In genomic region chr2:122168799-122169198, GRCh38 we compare ENCODE assay signal across 12 cellular contexts.
DNase-seq lines count a peak whose midpoint lies in the region; ATAC-seq and TF ChIP-seq lines count a peak whose summit lies in the region.
"Had no signal": no experiment of that assay in that cellular context is flagged by ENCODE, and none has a peak within 500 bp of the region (broad histone marks: within the 10 kb centered on the region; RNA-seq: fewer than 3 reads in every experiment).

No MANE protein-coding gene starts in this region.

- CTCF ChIA-PET in SK-N-SH (lab: Yijun Ruan, JAX), result interaction anchor here (0.6 to 1.6 kb wide), 7 partner anchors 10 to 358 kb away, joined by 3 to 5 read pairs (median 3); no protein-coding TSS in a partner anchor

- no peaks in the 10 kb centered on the region for H3K9me2 ChIP-seq in SK-N-SH

- H3K4me2 ChIP-seq in SK-N-SH (no peak overlapping the region), neural progenitor cell (no peak overlapping the region), osteoblast (ENCODE audit: insufficient read depth, low read length) (no peak overlapping the region)

- H4K20me1 ChIP-seq in SK-N-SH (ENCODE audit: insufficient read depth), result no peaks in the 10 kb centered on the region
- H4K20me1 ChIP-seq in neural progenitor cell (ENCODE audit: low read depth), result no peaks in the 10 kb centered on the region
- no peaks in the 10 kb centered on the region for H4K20me1 ChIP-seq in osteoblast (ENCODE audit: insufficient read depth, low read length)

- H3F3A ChIP-seq in SK-N-SH (replicated peaks; ENCODE audit: insufficient read depth) (no peaks in the 10 kb centered on the region), neural progenitor cell (ENCODE audit: low read depth) (no peaks in the 10 kb centered on the region)

- no peaks in the 10 kb centered on the region for H3K4me1 Mint-ChIP-seq in neural progenitor cell

- no peak overlapping the region for H2AFZ ChIP-seq in SK-N-SH (ENCODE audit: low read depth)
- H2AFZ ChIP-seq in neural progenitor cell (replicated peaks), result no peak overlapping the region
- no peak overlapping the region for H2AFZ ChIP-seq in osteoblast (ENCODE audit: low read length)

- WGBS in SK-N-SH (ENCODE audit: low lambda C conversion rate), result 0% methylated on average over 1 of the region's 3 CpGs

- ATAC-seq in SK-N-SH treated with all-trans-retinoic acid at 6 μM for 48 hours, result no peak

- H3K27me3 Mint-ChIP-seq in neural progenitor cell (ENCODE audit: insufficient read depth, low read depth), result peaks cover 2% of the 10 kb centered on the region

- H3K4me1 ChIP-seq in SK-N-SH (ENCODE audit: control insufficient read depth in 1 of 2, insufficient read depth in 2 of 2, low read depth in 1 of 2, low read length in 1 of 2) (peaks cover 0 to 25% of the 10 kb centered on the region in 2 experiments; a peak in 1 of 4 replicates), neural progenitor cell (no peaks in the 10 kb centered on the region), osteoblast (ENCODE audit: insufficient read depth, low read length) (no peaks in the 10 kb centered on the region)

- H3K4me3 ChIP-seq in SK-N-SH (ENCODE audit: low read depth in 2 of 2, low read length in 1 of 2) (no peak overlapping the region), MG63 (no peak overlapping the region), epithelial cell of proximal tubule (ENCODE audit: low read depth, low read length) (no peak overlapping the region), neural progenitor cell (no peak overlapping the region), osteoblast (ENCODE audit: insufficient read depth, low read length) (no peak overlapping the region)

- TF ChIP-seq CTCF in SK-N-SH (IDR thresholded peaks at IDR 0.05), result no peak
- peak; percentile 44 for TF ChIP-seq CTCF in epithelial cell of proximal tubule (conservative IDR thresholded peaks at IDR 0.05; ENCODE audit: low read depth, low read length)
- peak; percentile 35 for TF ChIP-seq CTCF in neural progenitor cell (IDR thresholded peaks at IDR 0.05)
- no peak for TF ChIP-seq CTCF in osteoblast (IDR thresholded peaks at IDR 0.05; ENCODE audit: extremely low read depth, low read depth, low read length)

- no peak overlapping the region for H3K4me3 Mint-ChIP-seq in neural progenitor cell

- H3K36me3 ChIP-seq in SK-N-SH (replicated peaks in 1 of 2; ENCODE audit: control insufficient read depth in 1 of 2, insufficient read depth in 2 of 2, low read length in 1 of 2) (no peaks in the 10 kb centered on the region), MG63 (no peaks in the 10 kb centered on the region), neural progenitor cell (no peaks in the 10 kb centered on the region), osteoblast (ENCODE audit: insufficient read depth, low read length) (no peaks in the 10 kb centered on the region)

- H3K9me3 ChIP-seq in SK-N-SH (no peaks in the 10 kb centered on the region), MG63 (no peaks in the 10 kb centered on the region), neural progenitor cell (ENCODE audit: low read depth) (no peaks in the 10 kb centered on the region), osteoblast (ENCODE audit: low read depth, low read length) (no peaks in the 10 kb centered on the region)

- no peaks in the 10 kb centered on the region for H3K9me3 Mint-ChIP-seq in neural progenitor cell

- DNase-seq in SK-N-SH, result peak; percentile 34
- peak; percentile 4 for DNase-seq in MG63
- no peak for DNase-seq in epithelial cell of proximal tubule (ENCODE audit: low read depth)
- DNase-seq in neural progenitor cell (ENCODE audit: low spot score), result peak; percentile 13
- DNase-seq in stimulated activated CD4-positive, alpha-beta T cell treated with anti-CD3 and anti-CD28 coated beads, Interleukin-4, amount 100 ng/mL, for 1 hour, result no peak
- DNase-seq in osteoblast (ENCODE audit: insufficient read length, low spot score, missing footprints), result no peak
- DNase-seq in amniotic stem cell (lab: John Stamatoyannopoulos, UW), result no peak
- DNase-seq: activated effector memory CD4-positive, alpha-beta T cell treated with anti-CD3 and anti-CD28 coated beads, Interleukin-2, amount 50 U/mL, for 16 hours; NK-92 treated with Interleukin-12 subunit alpha and Interleukin-12 subunit beta, amount 100 ng/mL, for 24 hours; occipital lobe; SIG-M5 had no signal

- no peak for TF ChIP-seq EP300 in SK-N-SH (IDR thresholded peaks at IDR 0.05; ENCODE audit: borderline replicate concordance in 1 of 2, low read depth in 1 of 2, low read length in 1 of 2)

- no peaks in the 10 kb centered on the region for H3K79me2 ChIP-seq in SK-N-SH (ENCODE audit: insufficient read depth)
- H3K79me2 ChIP-seq in neural progenitor cell (ENCODE audit: low read depth), result no peaks in the 10 kb centered on the region
- no peaks in the 10 kb centered on the region for H3K79me2 ChIP-seq in osteoblast (ENCODE audit: insufficient read depth, low read length)

- peak; percentile 43 for TF ChIP-seq RAD21 in SK-N-SH (IDR thresholded peaks at IDR 0.05; ENCODE audit: low read length)

- H3K9ac ChIP-seq in SK-N-SH, result no peak overlapping the region
- H3K9ac ChIP-seq in neural progenitor cell, result no peak overlapping the region

- H3K36me3 Mint-ChIP-seq in neural progenitor cell, result no peaks in the 10 kb centered on the region

- H3K27ac Mint-ChIP-seq in neural progenitor cell, result no peak overlapping the region

- H3K27me3 ChIP-seq in SK-N-SH (ENCODE audit: insufficient read depth), result no peaks in the 10 kb centered on the region
- no peaks in the 10 kb centered on the region for H3K27me3 ChIP-seq in MG63
- no peaks in the 10 kb centered on the region for H3K27me3 ChIP-seq in neural progenitor cell
- no peaks in the 10 kb centered on the region for H3K27me3 ChIP-seq in osteoblast (ENCODE audit: insufficient read depth, low read length)

- POLR2A ChIA-PET in SK-N-SH (lab: Yijun Ruan, JAX), result no interaction called here

- H3K27ac ChIP-seq in SK-N-SH (ENCODE audit: low read depth in 2 of 2, low read length in 1 of 2) (no peak overlapping the region), neural progenitor cell (no peak overlapping the region), osteoblast (ENCODE audit: low read depth, low read length) (no peak overlapping the region)

TF ChIP-seq in SK-N-SH, 30 proteins besides CTCF, POLR2A, EP300 and RAD21:
- TF ChIP-seq USF2 (IDR thresholded peaks at IDR 0.05; ENCODE audit: borderline replicate concordance, low read depth, low read length) (no peak), RXRA (IDR thresholded peaks at IDR 0.05; ENCODE audit: borderline replicate concordance, low read depth) (no peak), GATA2 (CRISPR knock-in tag; IDR thresholded peaks at IDR 0.05) (no peak)

TF ChIP-seq in SK-N-SH treated with all-trans-retinoic acid at 6 μM for 48 hours, 23 proteins besides CTCF, POLR2A, EP300 and RAD21:
- no peak for TF ChIP-seq ISL1 (CRISPR knock-in tag; IDR thresholded peaks at IDR 0.05)

Comparison
In these comparisons a context has a peak if more than half of its experiments do, and no peak if none do; other contexts are left out.
1. DNase-seq: peak in SK-N-SH (single experiment), MG63 (single experiment) and neural progenitor cell (single experiment); none in epithelial cell of proximal tubule (single experiment), stimulated activated CD4-positive, alpha-beta T cell treated with anti-CD3 and anti-CD28 coated beads, Interleukin-4, amount 100 ng/mL, for 1 hour (single experiment), osteoblast (single experiment) and amniotic stem cell (single experiment).
2. CTCF ChIP-seq: peak in epithelial cell of proximal tubule (single experiment) and neural progenitor cell (single experiment); none in SK-N-SH (single experiment) and osteoblast (single experiment).